ENCODE assay signal across 21 cellular contexts in genomic region chr9:123784513-123784912, GRCh38.
DNase-seq lines count a peak whose midpoint lies in the region; ATAC-seq and TF ChIP-seq lines count a peak whose summit lies in the region.
"Had no signal": no experiment of that assay in that cellular context is flagged by ENCODE, and none has a peak within 500 bp of the region (broad histone marks: within the 10 kb centered on the region; RNA-seq: fewer than 3 reads in every experiment).

No MANE protein-coding gene starts in this region.

- DNase-seq in AG08395 (ENCODE audit: low spot score) (peak; percentile 18), HFFc6 (peak; percentile 66), mammary epithelial cell (peak; percentile 17), foreskin keratinocyte (peak; percentile 5 to 19), HK-2 (ENCODE audit: unreplicated experiment) (no peak), colonic mucosa (no peak), NCI-H2107 treated with DMSO at 0.1 percent for 48 hours (lab: John Stamatoyannopoulos, UW; ENCODE audit: unreplicated experiment) (no peak)
- DNase-seq: activated CD4-positive, alpha-beta memory T cell treated with anti-CD3 and anti-CD28 coated beads for 36 hours; activated naive CD4-positive, alpha-beta T cell treated with Interleukin-2 at 50 U/mL for 16 hours; activated T-cell treated with anti-CD3 and anti-CD28 coated beads, Interleukin-2, amount 50 U/mL, for 1 hour; cortex of kidney; NCI-H1694 treated with DMSO at 0.1 percent for 48 hours; NCI-H2227 treated with DMSO at 0.1 percent for 48 hours; PC-9; SJCRH30; spleen; substantia nigra; T-helper 2 cell had no signal

- peaks cover 2% of the 10 kb centered on the region for H3K4me1 ChIP-seq in mammary epithelial cell (ENCODE audit: insufficient read depth, low read length)
- no peaks in the 10 kb centered on the region for H3K4me1 ChIP-seq in foreskin keratinocyte
- no peaks in the 10 kb centered on the region for H3K4me1 ChIP-seq in colonic mucosa
- H3K4me1 ChIP-seq: ascending aorta, SJCRH30, spleen had no signal

- intact Hi-C loops in mammary epithelial cell (cut with micrococcal nuclease): no loop called here
- intact Hi-C loops in colonic mucosa (cut with DNase I): no loop called here

- no peaks in the 10 kb centered on the region for H3K9me3 Mint-ChIP-seq in HFFc6
- H3K9me3 Mint-ChIP-seq: activated CD4-positive, alpha-beta memory T cell treated with anti-CD3 and anti-CD28 coated beads for 36 hours; WTC11 had no signal

- H3K36me3 Mint-ChIP-seq in HFFc6 (ENCODE audit: low read depth): peaks cover 10% of the 10 kb centered on the region; the same call in 1 of the 2 replicates
- H3K36me3 Mint-ChIP-seq: WTC11 had no signal

- H3K36me3 ChIP-seq in mammary epithelial cell (ENCODE audit: insufficient read depth, low read length): no peaks in the 10 kb centered on the region
- H3K36me3 ChIP-seq in colonic mucosa: no peaks in the 10 kb centered on the region
- H3K36me3 ChIP-seq: ascending aorta, SJCRH30, spleen had no signal

- in situ Hi-C loops in mammary epithelial cell (cut with MboI; ENCODE audit: low sequenced_read_pairs in 2 of 2): no loop called here

- H3K4me3 Mint-ChIP-seq in HFFc6: peak overlapping the region; percentile 3; the same call in 1 of the 2 replicates
- H3K4me3 Mint-ChIP-seq: activated CD4-positive, alpha-beta memory T cell treated with anti-CD3 and anti-CD28 coated beads for 36 hours; WTC11 had no signal

- H3K4me2 ChIP-seq in mammary epithelial cell (ENCODE audit: insufficient read depth, low read depth, low read length): no peak overlapping the region
- H3K4me2 ChIP-seq: PC-9 had no signal

- H3K4me1 Mint-ChIP-seq in HFFc6 (ENCODE audit: low read depth): peaks cover 35% of the 10 kb centered on the region

- H3K79me2 ChIP-seq in mammary epithelial cell (ENCODE audit: insufficient read depth, low read length): no peaks in the 10 kb centered on the region

- H3K9me3 ChIP-seq in mammary epithelial cell (replicated peaks; ENCODE audit: insufficient read depth, low read length) (no peaks in the 10 kb centered on the region), colonic mucosa (no peaks in the 10 kb centered on the region)
- H3K9me3 ChIP-seq: ascending aorta, SJCRH30, spleen had no signal

- dilution Hi-C loops in mammary epithelial cell (cut with HindIII; ENCODE audit: low sequenced_read_pairs): loop anchor here (5.0 kb wide), 1 partner anchor 47 kb away; no protein-coding TSS in a partner anchor

- no peak overlapping the region for H2AFZ ChIP-seq in mammary epithelial cell (ENCODE audit: low read depth, low read length)
- H2AFZ ChIP-seq: PC-9 had no signal

- no peak for ATAC-seq in foreskin keratinocyte
- ATAC-seq in HG02759 (IDR thresholded peaks at IDR 0.05; ENCODE audit: unreplicated experiment): no peak
- ATAC-seq: WTC11 had no signal

- no peaks in the 10 kb centered on the region for H3K27me3 Mint-ChIP-seq in HFFc6 (ENCODE audit: insufficient read depth)
- H3K27me3 Mint-ChIP-seq: activated CD4-positive, alpha-beta memory T cell treated with anti-CD3 and anti-CD28 coated beads for 36 hours had no signal

- BruUV-seq in mammary epithelial cell (replicated peaks; lab: Mats Ljungman, UMichigan): no TSS peak

- no peak overlapping the region for H3K27ac ChIP-seq in mammary epithelial cell (ENCODE audit: insufficient read depth, low read depth, low read length)
- H3K27ac ChIP-seq in foreskin keratinocyte: no peak overlapping the region
- H3K27ac ChIP-seq in colonic mucosa: no peak overlapping the region
- H3K27ac ChIP-seq: ascending aorta, PC-9, SJCRH30, spleen had no signal

- WGBS in mammary epithelial cell (ENCODE audit: low coverage, missing lambda C conversion rate): 100% methylated on average over 1 of the region's 1 CpG

- CTCF ChIA-PET in mammary epithelial cell (lab: Charles Lee; ENCODE audit: low non-redundant PET): no interaction called here

- no peaks in the 10 kb centered on the region for H4K20me1 ChIP-seq in mammary epithelial cell (ENCODE audit: insufficient read depth, low read length)

- H3K27me3 ChIP-seq in mammary epithelial cell (ENCODE audit: insufficient read depth, low read length) (no peaks in the 10 kb centered on the region), foreskin keratinocyte (no peaks in the 10 kb centered on the region), colonic mucosa (no peaks in the 10 kb centered on the region)
- H3K27me3 ChIP-seq: ascending aorta, SJCRH30, spleen had no signal

- H3K4me3 ChIP-seq in mammary epithelial cell (replicated peaks in 1 of 3; ENCODE audit: insufficient read depth in 1 of 3, low read depth in 2 of 3, low read length in 3 of 3): no peak overlapping the region
- no peak overlapping the region for H3K4me3 ChIP-seq in colonic mucosa
- H3K4me3 ChIP-seq: ascending aorta, PC-9, SJCRH30, spleen had no signal

- TF ChIP-seq CTCF in HFFc6 (IDR thresholded peaks at IDR 0.05): no peak
- TF ChIP-seq CTCF in mammary epithelial cell (conservative IDR thresholded peaks at IDR 0.05 in 1 of 2, IDR thresholded peaks at IDR 0.05 in 1 of 2; ENCODE audit: extremely low read depth in 1 of 2, insufficient read depth in 1 of 2, low read depth in 1 of 2, low read length in 2 of 2): no peak
- no peak for TF ChIP-seq CTCF in foreskin keratinocyte (conservative IDR thresholded peaks at IDR 0.05)
- no peak for TF ChIP-seq CTCF in colonic mucosa (IDR thresholded peaks at IDR 0.05)

- H3K9ac ChIP-seq in mammary epithelial cell (ENCODE audit: insufficient read depth, low read length): no peak overlapping the region
- H3K9ac ChIP-seq in colonic mucosa (ENCODE audit: low read depth in 2 of 2, low read length in 2 of 2): no peak overlapping the region

- H3K27ac Mint-ChIP-seq in HFFc6: peak overlapping the region; percentile 22
- H3K27ac Mint-ChIP-seq: activated CD4-positive, alpha-beta memory T cell treated with anti-CD3 and anti-CD28 coated beads for 36 hours; WTC11 had no signal

Comparison
In these comparisons a context has a peak if more than half of its experiments do, and no peak if none do; other contexts are left out.
1. DNase-seq: peak in AG08395 (single experiment), HFFc6 (single experiment), mammary epithelial cell (single experiment) and foreskin keratinocyte (2 of 2); none in HK-2 (single experiment), colonic mucosa (single experiment) and NCI-H2107 treated with DMSO at 0.1 percent for 48 hours (single experiment).